Comparison of ENCODE assay signal across 16 cellular contexts in genomic region chr13:40087021-40088002, GRCh38.
DNase-seq lines count a peak whose midpoint lies in the region; ATAC-seq, FAIRE-seq and TF ChIP-seq lines count a peak whose summit lies in the region.
"Had no signal": no experiment of that assay in that cellular context is flagged by ENCODE, and none has a peak within 500 bp of the region (broad histone marks: within the 10 kb centered on the region; RNA-seq: fewer than 3 reads in every experiment).

No MANE protein-coding gene starts in this region.

- no peaks in the 10 kb centered on the region for H3K27me3 Mint-ChIP-seq in progenitor cell of endocrine pancreas

- peak overlapping the region; percentile 36 for H3K4me3 Mint-ChIP-seq in progenitor cell of endocrine pancreas (ENCODE audit: low read depth)
- H3K4me3 Mint-ChIP-seq: activated naive CD4-positive, alpha-beta T cell treated with anti-CD3 and anti-CD28 coated beads for 36 hours had no signal

- ATAC-seq in esophagus mucosa = peak; percentile 54
- no peak for ATAC-seq in GM19395 (IDR thresholded peaks at IDR 0.05; ENCODE audit: unreplicated experiment)
- ATAC-seq in GM18858 (IDR thresholded peaks at IDR 0.05; ENCODE audit: unreplicated experiment) = no peak

- no peak overlapping the region for H3K4me3 ChIP-seq in small intestine (ENCODE audit: low read depth in 1 of 2, low read length in 2 of 2)
- H3K4me3 ChIP-seq: prostate gland, transverse colon had no signal

- peak overlapping the region; percentile 90 for H3K27ac Mint-ChIP-seq in progenitor cell of endocrine pancreas
- H3K27ac Mint-ChIP-seq: activated naive CD4-positive, alpha-beta T cell treated with anti-CD3 and anti-CD28 coated beads for 36 hours had no signal

- no peaks in the 10 kb centered on the region for H3K4me1 ChIP-seq in small intestine (ENCODE audit: control insufficient read depth in 2 of 2, insufficient read depth in 1 of 2, low read depth in 1 of 2, low read length in 1 of 2)
- H3K4me1 ChIP-seq: prostate gland had no signal

- peak; percentile 61 for DNase-seq in NCI-H1092 treated with DMSO at 0.1 percent for 48 hours (lab: John Stamatoyannopoulos, UW)
- DNase-seq in NCI-H345 (lab: John Stamatoyannopoulos, UW) = peak; percentile 3
- no peak for DNase-seq in progenitor cell of endocrine pancreas (ENCODE audit: low spot score, unreplicated experiment)
- DNase-seq in small intestine = no peak
- DNase-seq: activated CD8-positive, alpha-beta memory T cell treated with anti-CD3 and anti-CD28 coated beads, Interleukin-2, amount 50 U/mL, for 48 hours; activated naive CD4-positive, alpha-beta T cell treated with anti-CD3 and anti-CD28 coated beads for 36 hours; C1 segment of cervical spinal cord; SHP77; stimulated activated CD4-positive, alpha-beta T cell treated with anti-CD3 and anti-CD28 coated beads, Interleukin-2, amount 100 ng/mL, for 24 hours; transverse colon had no signal

- no peaks in the 10 kb centered on the region for H3K27me3 ChIP-seq in small intestine (ENCODE audit: control insufficient read depth in 2 of 2, insufficient read depth in 2 of 2, low read length in 2 of 2)
- H3K27me3 ChIP-seq: transverse colon had no signal

- H3K27ac ChIP-seq in small intestine (ENCODE audit: low read depth in 1 of 2, low read length in 1 of 2) = no peak overlapping the region
- H3K27ac ChIP-seq: prostate gland, transverse colon had no signal

- peaks cover 40% of the 10 kb centered on the region for H3K4me1 Mint-ChIP-seq in progenitor cell of endocrine pancreas (ENCODE audit: low read depth)

- no peaks in the 10 kb centered on the region for H3K36me3 Mint-ChIP-seq in progenitor cell of endocrine pancreas (ENCODE audit: insufficient read depth)

- no peaks in the 10 kb centered on the region for H3K9me3 Mint-ChIP-seq in progenitor cell of endocrine pancreas (ENCODE audit: low read depth)
- H3K9me3 Mint-ChIP-seq: activated naive CD4-positive, alpha-beta T cell treated with anti-CD3 and anti-CD28 coated beads for 36 hours had no signal

- H3K36me3 ChIP-seq in small intestine (ENCODE audit: control insufficient read depth in 2 of 2, insufficient read depth in 2 of 2, low read length in 2 of 2) = no peaks in the 10 kb centered on the region
- H3K36me3 ChIP-seq: prostate gland, transverse colon had no signal

- FAIRE-seq in small intestine (lab: Jason Lieb, UNC) = no peak
- FAIRE-seq: G401.6, HTR-8/SVneo had no signal

- no peaks in the 10 kb centered on the region for H3K9me3 ChIP-seq in small intestine (ENCODE audit: control insufficient read depth, low read depth)
- H3K9me3 ChIP-seq: prostate gland, transverse colon had no signal

- 30 to 61% (median 45%) methylated on average over 16 of the region's 16 CpGs for WGBS in small intestine, 3 donors

- no peak for TF ChIP-seq CTCF in progenitor cell of endocrine pancreas (IDR thresholded peaks at IDR 0.05; ENCODE audit: unreplicated experiment)

Comparison
In these comparisons a context has a peak if more than half of its experiments do, and no peak if none do; other contexts are left out.
1. DNase-seq: peak in NCI-H1092 treated with DMSO at 0.1 percent for 48 hours (single experiment) and NCI-H345 (single experiment); none in progenitor cell of endocrine pancreas (single experiment) and small intestine (single experiment).